20 cellular contexts compared by ENCODE assay signal in the genomic region with DNA sequence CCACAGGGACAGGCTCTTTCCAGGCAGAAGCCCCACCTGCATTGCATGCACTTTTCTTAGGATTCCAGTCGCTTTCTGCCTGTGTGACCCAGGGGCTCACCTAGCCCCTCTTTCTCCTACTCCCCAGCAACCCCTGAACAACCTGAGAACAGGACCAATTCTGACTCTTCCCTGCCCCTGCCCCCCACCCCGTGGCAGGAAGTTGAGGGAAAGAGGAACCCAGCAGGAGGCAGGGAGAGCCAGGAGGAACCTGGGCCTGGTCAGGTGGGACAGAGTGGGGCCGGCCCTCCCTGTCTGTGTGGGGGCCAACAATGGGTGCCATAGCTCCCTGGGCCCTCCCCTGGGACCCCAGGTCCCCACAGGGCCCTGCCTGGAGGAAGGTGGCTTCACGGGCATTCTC. TPM values are rescaled to one million over a fixed set of nuclear protein-coding genes. Genes with fewer than 3 reads are reported as not detected.
DNase-seq lines count a peak whose midpoint lies in the region; ATAC-seq, FAIRE-seq and TF ChIP-seq lines count a peak whose summit lies in the region.
"Had no signal": no experiment of that assay in that cellular context is flagged by ENCODE, and none has a peak within 500 bp of the region (broad histone marks: within the 10 kb centered on the region; RNA-seq: fewer than 3 reads in every experiment).

No MANE protein-coding gene starts in this region.

- H3K18ac ChIP-seq in H1 (ENCODE audit: extremely low read depth, low read length) = no peak overlapping the region

- no peak for TF ChIP-seq RAD21 in H1 (IDR thresholded peaks at IDR 0.05 in 1 of 2, conservative IDR thresholded peaks at IDR 0.05 in 1 of 2; ENCODE audit: low read depth in 2 of 2, low read length in 2 of 2)

- in situ Hi-C loops in KBM-7 (cut with MboI; ENCODE audit: low pct_unique_long_range_greater_than_20kb, low sequenced_read_pairs) = no loop called here

- no peak overlapping the region for H3K14ac ChIP-seq in H1 (ENCODE audit: insufficient read length)

- H3K23ac ChIP-seq in H1 (ENCODE audit: insufficient read length) = no peak overlapping the region

- no peak for FAIRE-seq in H1 (lab: Jason Lieb, UNC)
- FAIRE-seq: A204.1, G401.6, GM12891 had no signal

- H3K4me2 ChIP-seq in H1 (ENCODE audit: insufficient read depth in 1 of 2, low read depth in 2 of 2, low read length in 2 of 2) = no peak overlapping the region

- no peak overlapping the region for H2BK20ac ChIP-seq in H1 (ENCODE audit: low read length)

- WGBS in H1 (ENCODE audit: extremely low coverage in 1 of 2, insufficient coverage in 1 of 2, insufficient read length in 1 of 2, insufficient replicate concordance in 2 of 2, low coverage in 1 of 2, low lambda C conversion rate in 2 of 2, missing lambda C conversion rate in 1 of 2), 2 experiments = 55% methylated on average over 3 of the region's 4 CpGs; no CpG with 5 or more reads in 1 of the 2 experiments
- 61 to 73% methylated on average over 4 of the region's 4 CpGs for WGBS in sigmoid colon, 2 donors

- TF ChIP-seq CTCF in H1 (IDR thresholded peaks at IDR 0.05; ENCODE audit: control extremely low read depth in 1 of 3, insufficient read depth in 1 of 3, low read depth in 1 of 3, low read length in 3 of 3) (no peak), sigmoid colon (IDR thresholded peaks at IDR 0.05) (no peak)

- peaks cover 0 to 3% (median 0%) of the 10 kb centered on the region in 4 experiments; a peak in 2 of 7 replicates for H3K4me1 ChIP-seq in H1 (replicated peaks in 1 of 4; ENCODE audit: control insufficient read depth in 3 of 4, insufficient read depth in 4 of 4, low read length in 3 of 4)
- H3K4me1 ChIP-seq in sigmoid colon = no peaks in the 10 kb centered on the region

- H3K4me1 Mint-ChIP-seq in activated CD4-positive, alpha-beta T cell treated with anti-CD3 and anti-CD28 coated beads, Interleukin-2, amount 10 ng/mL, durations not matched to agents 24 days and 14 days = peaks cover 3% of the 10 kb centered on the region

- no peaks in the 10 kb centered on the region for H3K9me3 Mint-ChIP-seq in activated CD4-positive, alpha-beta T cell treated with anti-CD3 and anti-CD28 coated beads, Interleukin-2, amount 10 ng/mL, durations not matched to agents 24 days and 14 days
- H3K9me3 Mint-ChIP-seq: HFFc6 had no signal

- H3K79me1 ChIP-seq in H1 (ENCODE audit: low read depth, low read length) = no peaks in the 10 kb centered on the region

- ATAC-seq in GM21529 (IDR thresholded peaks at IDR 0.05; ENCODE audit: unreplicated experiment) = no peak

- no peak overlapping the region for H4K5ac ChIP-seq in H1 (ENCODE audit: insufficient read length, low read depth, low read length)

- no peak overlapping the region for H3K4me3 ChIP-seq in H1 (ENCODE audit: extremely low read depth in 1 of 4, insufficient read depth in 2 of 4, low read depth in 3 of 4, low read length in 4 of 4)
- no peak overlapping the region for H3K4me3 ChIP-seq in sigmoid colon

- H3K27ac ChIP-seq in H1 (ENCODE audit: low read depth, low read length) (no peak overlapping the region), sigmoid colon (peak overlapping the region in 3 of 4 donors; percentile 10 to 37 (median 22))
- H3K27ac ChIP-seq: C4-2B, HL-60 had no signal

- no peak overlapping the region for H3K4ac ChIP-seq in H1 (replicated peaks; ENCODE audit: insufficient read length, low read depth, low read length)

- H3K27me3 Mint-ChIP-seq in activated CD4-positive, alpha-beta T cell treated with anti-CD3 and anti-CD28 coated beads, Interleukin-2, amount 10 ng/mL, durations not matched to agents 24 days and 14 days = peaks cover 30% of the 10 kb centered on the region

- peaks cover 9 to 20% (median 17%) of the 10 kb centered on the region in 4 experiments for H3K27me3 ChIP-seq in H1 (replicated peaks in 1 of 4; ENCODE audit: control insufficient read depth in 3 of 4, extremely low read depth in 1 of 4, insufficient read depth in 3 of 4, low read length in 3 of 4)
- peaks cover 0 to 10% (median 9%) of the 10 kb centered on the region in 3 donors for H3K27me3 ChIP-seq in sigmoid colon

- no peak overlapping the region for H3K27ac Mint-ChIP-seq in activated CD4-positive, alpha-beta T cell treated with anti-CD3 and anti-CD28 coated beads, Interleukin-2, amount 10 ng/mL, durations not matched to agents 24 days and 14 days
- H3K27ac Mint-ChIP-seq: B cell, HFFc6 had no signal

- no peaks in the 10 kb centered on the region for H3K23me2 ChIP-seq in H1 (ENCODE audit: low read depth, low read length)

- no peak overlapping the region for H2AFZ ChIP-seq in H1 (ENCODE audit: low read length)

- peaks cover 0 to 1% of the 10 kb centered on the region in 2 experiments for H4K20me1 ChIP-seq in H1 (replicated peaks in 1 of 2; ENCODE audit: control insufficient read depth in 1 of 2, insufficient read depth in 2 of 2, low read length in 2 of 2)

- intact Hi-C loops in sigmoid colon (cut with DNase I) = no loop called here
- intact Hi-C loops in activated CD4-positive, alpha-beta T cell treated with anti-CD3 and anti-CD28 coated beads, Interleukin-2, amount 10 ng/mL, durations not matched to agents 24 days and 14 days (cut with micrococcal nuclease) = no loop called here

- CTCF ChIA-PET in H1 (lab: Charles Lee; ENCODE audit: partially characterized antibody) = no interaction called here

- no peak overlapping the region for H2BK5ac ChIP-seq in H1 (ENCODE audit: low read depth, low read length)

- H2AK5ac ChIP-seq in H1 (ENCODE audit: low read depth, low read length) = no peak overlapping the region

- DNase-seq in KBM-7 = peak; percentile 50
- no peak for DNase-seq in H1 (ENCODE audit: low read depth in 1 of 2, low spot score in 2 of 2)
- no peak for DNase-seq in sigmoid colon
- no peak for DNase-seq in T-helper 2 cell
- no peak for DNase-seq in activated CD4-positive, alpha-beta T cell treated with anti-CD3 and anti-CD28 coated beads, Interleukin-2, amount 10 ng/mL, durations not matched to agents 24 days and 14 days
- no peak for DNase-seq in 8988T
- DNase-seq: CD4-positive, alpha-beta memory T cell; DMS153; DMS79 treated with DMSO at 0.1 percent for 48 hours; EL; HCEC 1CT; HFFc6 had no signal

- no peak overlapping the region for H3K56ac ChIP-seq in H1 (replicated peaks; ENCODE audit: insufficient read length, low read depth, low read length)

- H3K9me3 ChIP-seq in H1 (ENCODE audit: insufficient read depth in 2 of 2, low read depth in 1 of 2, low read length in 1 of 2) (peaks cover 0 to 2% of the 10 kb centered on the region in 2 experiments; a peak in 1 of 4 replicates), sigmoid colon (no peaks in the 10 kb centered on the region)

- H2BK12ac ChIP-seq in H1 (ENCODE audit: low read depth, low read length) = no peak overlapping the region

- no peak overlapping the region for H3K9ac ChIP-seq in H1 (replicated peaks in 1 of 4; ENCODE audit: extremely low read depth in 1 of 4, low read depth in 3 of 4, low read length in 3 of 4)

- H3K36me3 ChIP-seq in H1 (ENCODE audit: control insufficient read depth in 2 of 4, insufficient read depth in 4 of 4, low read length in 3 of 4) = no peaks in the 10 kb centered on the region
- H3K36me3 ChIP-seq in sigmoid colon = no peaks in the 10 kb centered on the region

- no peak overlapping the region for H3K4me3 Mint-ChIP-seq in activated CD4-positive, alpha-beta T cell treated with anti-CD3 and anti-CD28 coated beads, Interleukin-2, amount 10 ng/mL, durations not matched to agents 24 days and 14 days
- H3K4me3 Mint-ChIP-seq: B cell; CD4-positive, alpha-beta memory T cell; HFFc6 had no signal

- no peak overlapping the region for H2BK120ac ChIP-seq in H1 (replicated peaks; ENCODE audit: low read depth, low read length)

- H3K36me3 Mint-ChIP-seq in activated CD4-positive, alpha-beta T cell treated with anti-CD3 and anti-CD28 coated beads, Interleukin-2, amount 10 ng/mL, durations not matched to agents 24 days and 14 days (ENCODE audit: low read depth) = no peaks in the 10 kb centered on the region
- H3K36me3 Mint-ChIP-seq: CD4-positive, alpha-beta memory T cell had no signal

- H4K8ac ChIP-seq in H1 (ENCODE audit: extremely low read depth, insufficient read depth, low read length) = no peak overlapping the region; the same call in 1 of the 2 replicates

- TF ChIP-seq POLR2A in H1 (IDR thresholded peaks at IDR 0.05; ENCODE audit: control extremely low read depth in 1 of 2, low read depth in 2 of 2, low read length in 2 of 2) = no peak
- TF ChIP-seq POLR2A in sigmoid colon (IDR thresholded peaks at IDR 0.05) = no peak

- TF ChIP-seq EP300 in H1 (IDR thresholded peaks at IDR 0.05; ENCODE audit: borderline replicate concordance in 1 of 2, low read depth in 2 of 2, low read length in 2 of 2) (no peak), sigmoid colon (IDR thresholded peaks at IDR 0.05) (no peak)

- POLR2A ChIA-PET in H1 (lab: Charles Lee; ENCODE audit: partially characterized antibody) = no interaction called here

- H3K79me2 ChIP-seq in H1 (ENCODE audit: control insufficient read depth in 1 of 2, insufficient read depth in 2 of 2, low read length in 2 of 2) = no peaks in the 10 kb centered on the region

- H4K91ac ChIP-seq in H1 (replicated peaks; ENCODE audit: insufficient read length, low read length) = no peak overlapping the region

- H2BK15ac ChIP-seq in H1 (ENCODE audit: low read length) = 0 out of 2 replicates have a peak overlapping the region, but pooled peaks have one; percentile 29

TF ChIP-seq in H1, 55 proteins besides CTCF, POLR2A, EP300 and RAD21 (continues in another document):
- TF ChIP-seq KDM1A (IDR thresholded peaks at IDR 0.05; ENCODE audit: borderline replicate concordance, low read length) (no peak), TBP (IDR thresholded peaks at IDR 0.05; ENCODE audit: low read depth, low read length) (no peak), EGR1 (IDR thresholded peaks at IDR 0.05; ENCODE audit: borderline replicate concordance, low read depth, low read length) (no peak)
- TF ChIP-seq, protein P1, sequence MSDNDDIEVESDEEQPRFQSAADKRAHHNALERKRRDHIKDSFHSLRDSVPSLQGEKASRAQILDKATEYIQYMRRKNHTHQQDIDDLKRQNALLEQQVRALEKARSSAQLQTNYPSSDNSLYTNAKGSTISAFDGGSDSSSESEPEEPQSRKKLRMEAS (IDR thresholded peaks at IDR 0.05) = no peak

RNA-seq across cellular contexts. Expression of a gene that starts 6.1 kb away (rescaled TPM):
- total RNA-seq in H1 (2021; fragmentation: NEBNext Ultra II Directional; extraction: Animal tissue kit (Norgen Biotek cat#: 25700)) = 0.43 and 0.63 TPM in 2 replicates
- 0.38 and 0.41 TPM in 2 replicates for polyA plus RNA-seq in H1 (2011; rRNA removed)
- 0.50 TPM for polyA plus RNA-seq in H1 (2011; cell fraction: cytosol; rRNA removed)
- 0.47 TPM for polyA plus RNA-seq in H1 (2011; cell fraction: nucleus; rRNA removed)
- polyA plus RNA-seq in H1 (2012, experiment 1 of 2) = 0.24 to 0.32 TPM (median 0.31 TPM) in 3 of 4 replicates, not detected in the other
- polyA plus RNA-seq in H1 (2012, experiment 2 of 2) = not detected
- polyA plus RNA-seq in H1 (2013, experiment 1 of 2) = 0.16 TPM
- 0.09 TPM for polyA plus RNA-seq in H1 (2013, experiment 2 of 2)
- 0.09 and 0.22 TPM in 2 replicates for polyA minus RNA-seq in H1 (2011; rRNA and poly(A)+ RNA removed)
- not detected for polyA minus RNA-seq in H1 (2011; cell fraction: cytosol; rRNA and poly(A)+ RNA removed)
- 0.40 TPM for polyA minus RNA-seq in H1 (2011; cell fraction: nucleus; rRNA and poly(A)+ RNA removed)
- 1 to 10 TPM in 2 of 4 donors, under 1 TPM in 2; 0.27 to 3.2 (median 0.99) TPM for total RNA-seq in sigmoid colon
- under 1 TPM in 2 of 3 donors, not detected in 1; 0.60 to 0.79 TPM for polyA plus RNA-seq in sigmoid colon
- not detected in 2 replicates for total RNA-seq in activated CD4-positive, alpha-beta T cell treated with anti-CD3 and anti-CD28 coated beads, Interleukin-2, amount 10 ng/mL, durations not matched to agents 24 days and 14 days
- total RNA-seq: CD4-positive, alpha-beta memory T cell; H4; HFFc6 had no signal
- polyA plus RNA-seq: CD4-positive, alpha-beta memory T cell had no signal
